ENCODE assay signal across 26 cellular contexts in the genomic region with DNA sequence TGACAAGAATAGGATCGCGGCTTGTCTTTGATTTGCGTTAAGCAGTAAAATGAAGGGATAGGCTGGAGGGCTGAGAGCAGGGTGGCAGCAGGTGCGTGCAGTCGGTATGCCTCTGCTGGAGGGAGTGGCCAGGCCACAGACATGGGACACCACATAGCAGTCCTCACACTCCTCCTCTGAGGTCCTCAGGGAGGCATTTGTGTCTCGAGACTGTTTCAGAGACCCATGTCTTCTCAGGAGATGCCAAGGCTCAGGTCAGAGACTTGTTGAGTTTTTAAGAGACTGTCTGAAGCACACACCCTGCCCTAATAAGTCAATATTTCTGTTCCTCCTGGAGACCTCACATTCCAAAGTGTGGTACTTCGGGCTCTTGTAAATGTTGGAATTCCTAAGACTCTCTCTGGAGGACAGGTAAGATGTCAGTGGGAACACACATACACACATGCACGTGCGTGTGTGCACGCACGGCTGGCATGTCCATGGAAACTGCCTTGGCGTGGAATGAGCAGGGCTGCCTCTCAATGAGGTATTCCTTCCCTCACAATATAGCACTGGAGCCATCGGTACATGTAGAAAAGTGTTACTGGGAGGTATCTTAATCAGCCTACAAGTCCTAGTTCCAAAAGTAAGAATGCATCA. TPM values are rescaled to one million over a fixed set of nuclear protein-coding genes. Genes with fewer than 3 reads are reported as not detected.
DNase-seq lines count a peak whose midpoint lies in the region; ATAC-seq and TF ChIP-seq lines count a peak whose summit lies in the region.
"Had no signal": no experiment of that assay in that cellular context is flagged by ENCODE, and none has a peak within 500 bp of the region (broad histone marks: within the 10 kb centered on the region; RNA-seq: fewer than 3 reads in every experiment).

No MANE protein-coding gene starts in this region.

- ATAC-seq in lung (ENCODE audit: insufficient read depth, low FRiP score) (peak; percentile 43), upper lobe of right lung (peak; percentile 92), body of pancreas (no peak)
- ATAC-seq: activated naive CD8-positive, alpha-beta T cell treated with anti-CD3 and anti-CD28 coated beads, Interleukin-2, amount 50 U/mL, for 24 hours; psoas muscle had no signal

- H3K4me3 ChIP-seq in lung, result no peak overlapping the region
- H3K4me3 ChIP-seq in rectal smooth muscle tissue (ENCODE audit: low read length), result no peak overlapping the region
- no peak overlapping the region for H3K4me3 ChIP-seq in upper lobe of right lung
- H3K4me3 ChIP-seq in body of pancreas, result no peak overlapping the region
- H3K4me3 ChIP-seq: psoas muscle had no signal

- peaks cover 87% of the 10 kb centered on the region for H3K4me1 Mint-ChIP-seq in chondrocyte (ENCODE audit: low read depth)
- H3K4me1 Mint-ChIP-seq: activated naive CD8-positive, alpha-beta T cell treated with anti-CD3 and anti-CD28 coated beads, Interleukin-2, amount 50 U/mL, for 24 hours had no signal

- no peak overlapping the region for H3K9ac ChIP-seq in rectal smooth muscle tissue (ENCODE audit: low read length)
- H3K9ac ChIP-seq: KMS-11 had no signal

- WGBS in lung, 2 donors, result 69 to 89% methylated on average over 13 of the region's 13 CpGs
- 95 to 96% methylated on average over 13 of the region's 13 CpGs for WGBS in body of pancreas, 2 donors

- intact Hi-C loops in upper lobe of right lung (cut with DNase I), result no loop called here
- intact Hi-C loops in body of pancreas (cut with DNase I), result no loop called here

- H3K9me3 ChIP-seq in lung (ENCODE audit: control insufficient read depth in 2 of 2, insufficient read depth in 1 of 2, low read length in 1 of 2), result no peaks in the 10 kb centered on the region
- H3K9me3 ChIP-seq in upper lobe of right lung, result no peaks in the 10 kb centered on the region
- H3K9me3 ChIP-seq in body of pancreas, result no peaks in the 10 kb centered on the region
- H3K9me3 ChIP-seq: psoas muscle had no signal

- DNase-seq in chondrocyte (ENCODE audit: low spot score) (no peak), lung (ENCODE audit: low spot score) (peak; percentile 43), upper lobe of right lung (no peak), NCI-H1417 (lab: John Stamatoyannopoulos, UW) (no peak), body of pancreas (no peak), NAMALWA (ENCODE audit: low spot score) (no peak)
- no peak for DNase-seq in activated CD8-positive, alpha-beta memory T cell treated with anti-CD3 and anti-CD28 coated beads for 24 hours
- DNase-seq: activated CD4-positive, alpha-beta memory T cell treated with anti-CD3 and anti-CD28 coated beads for 36 hours; activated CD4-positive, CD25-positive, alpha-beta regulatory T cell treated with anti-CD3 and anti-CD28 coated beads, Interleukin-2, amount 50 U/mL, for 72 hours; activated effector memory CD4-positive, alpha-beta T cell treated with anti-CD3 and anti-CD28 coated beads, Interleukin-2, amount 50 U/mL, for 16 hours; activated naive CD8-positive, alpha-beta T cell treated with anti-CD3 and anti-CD28 coated beads, Interleukin-2, amount 50 U/mL, for 24 hours; C1 segment of cervical spinal cord; cerebellar nuclear complex; DMS79; GDM1; glutamatergic neuron; HCEC 1CT; islet precursor cell; NCI-H146; NCI-H2107; NCI-H748 treated with DMSO at 0.1 percent for 48 hours; psoas muscle had no signal

- H3K36me3 Mint-ChIP-seq in chondrocyte (ENCODE audit: low read depth), result peaks cover 37% of the 10 kb centered on the region
- H3K36me3 Mint-ChIP-seq: activated CD4-positive, alpha-beta memory T cell treated with anti-CD3 and anti-CD28 coated beads for 36 hours had no signal

- no peak for TF ChIP-seq POLR2A in body of pancreas (IDR thresholded peaks at IDR 0.05)

- H3K27me3 Mint-ChIP-seq in chondrocyte (ENCODE audit: low read depth), result no peaks in the 10 kb centered on the region
- H3K27me3 Mint-ChIP-seq: brain had no signal

- no peaks in the 10 kb centered on the region for H3K27me3 ChIP-seq in lung (ENCODE audit: control insufficient read depth, insufficient read depth)
- H3K27me3 ChIP-seq in rectal smooth muscle tissue (ENCODE audit: control insufficient read depth, insufficient read depth, low read length), result no peaks in the 10 kb centered on the region
- H3K27me3 ChIP-seq in upper lobe of right lung, result no peaks in the 10 kb centered on the region
- H3K27me3 ChIP-seq in body of pancreas, result no peaks in the 10 kb centered on the region

- H3K4me1 ChIP-seq in lung (ENCODE audit: control insufficient read depth in 2 of 2, insufficient read depth in 2 of 2, low read length in 2 of 2) (peaks cover 9 to 20% of the 10 kb centered on the region in 2 donors), rectal smooth muscle tissue (ENCODE audit: control insufficient read depth, insufficient read depth, low read length) (peaks cover 34% of the 10 kb centered on the region), upper lobe of right lung (peaks cover 8% of the 10 kb centered on the region), body of pancreas (peaks cover 12% of the 10 kb centered on the region)

- no peak for TF ChIP-seq CTCF in chondrocyte (IDR thresholded peaks at IDR 0.05)
- no peak for TF ChIP-seq CTCF in lung (IDR thresholded peaks at IDR 0.05; ENCODE audit: control extremely low read depth, extremely low read depth)
- TF ChIP-seq CTCF in upper lobe of right lung (IDR thresholded peaks at IDR 0.05), result no peak
- no peak for TF ChIP-seq CTCF in body of pancreas (IDR thresholded peaks at IDR 0.05)

- no peak overlapping the region for H3K4me3 Mint-ChIP-seq in chondrocyte (ENCODE audit: unreplicated experiment)
- H3K4me3 Mint-ChIP-seq: activated CD4-positive, alpha-beta memory T cell treated with anti-CD3 and anti-CD28 coated beads for 36 hours; activated naive CD8-positive, alpha-beta T cell treated with anti-CD3 and anti-CD28 coated beads, Interleukin-2, amount 50 U/mL, for 24 hours; brain; T-helper 1 cell treated with Interleukin-12 subunit alpha and Interleukin-12 subunit beta and Interleukin-4 antibody, amounts not matched to agents 30 μg/mL and 1 μg/mL, for 36 hours had no signal

- no peaks in the 10 kb centered on the region for H3K9me3 Mint-ChIP-seq in chondrocyte (ENCODE audit: low read depth)
- H3K9me3 Mint-ChIP-seq: activated CD4-positive, alpha-beta memory T cell treated with anti-CD3 and anti-CD28 coated beads for 36 hours; activated naive CD8-positive, alpha-beta T cell treated with anti-CD3 and anti-CD28 coated beads, Interleukin-2, amount 50 U/mL, for 24 hours; brain; T-helper 1 cell treated with Interleukin-12 subunit alpha and Interleukin-12 subunit beta and Interleukin-4 antibody, amounts not matched to agents 30 μg/mL and 1 μg/mL, for 36 hours had no signal

- no peak overlapping the region for H3K27ac ChIP-seq in lung (ENCODE audit: low read depth in 1 of 2, low read length in 1 of 2)
- H3K27ac ChIP-seq in rectal smooth muscle tissue (ENCODE audit: low read depth, low read length), result peak overlapping the region; percentile 89
- peak overlapping the region; percentile 55 for H3K27ac ChIP-seq in upper lobe of right lung
- H3K27ac ChIP-seq in body of pancreas, result no peak overlapping the region
- H3K27ac ChIP-seq: KMS-11, psoas muscle had no signal

- H3K36me3 ChIP-seq in lung (ENCODE audit: control insufficient read depth in 2 of 2, insufficient read depth in 2 of 2, low read length in 2 of 2) (peaks cover 0 to 2% of the 10 kb centered on the region in 2 donors), rectal smooth muscle tissue (ENCODE audit: control insufficient read depth, insufficient read depth, low read length) (peaks cover 4% of the 10 kb centered on the region), upper lobe of right lung (peaks cover 13% of the 10 kb centered on the region), body of pancreas (replicated peaks in 1 of 2; ENCODE audit: insufficient read depth in 1 of 2, low read depth in 2 of 2) (no peaks in the 10 kb centered on the region)

- peak overlapping the region; percentile 87 for H3K27ac Mint-ChIP-seq in chondrocyte (ENCODE audit: unreplicated experiment)
- H3K27ac Mint-ChIP-seq: activated CD4-positive, alpha-beta memory T cell treated with anti-CD3 and anti-CD28 coated beads for 36 hours; activated naive CD8-positive, alpha-beta T cell treated with anti-CD3 and anti-CD28 coated beads, Interleukin-2, amount 50 U/mL, for 24 hours; T-helper 1 cell treated with Interleukin-12 subunit alpha and Interleukin-12 subunit beta and Interleukin-4 antibody, amounts not matched to agents 30 μg/mL and 1 μg/mL, for 36 hours had no signal

RNA-seq across cellular contexts. Expression of gene COL4A2, which starts 46.4 kb away (rescaled TPM):
- total RNA-seq in chondrocyte (1,370 to 2,411 TPM (median 2,366 TPM) in 3 replicates), lung (100 to 1,000 TPM; 414 to 627 TPM), upper lobe of right lung (273 TPM), body of pancreas (100 to 1,000 TPM in 1 of 2 donors, 10 to 100 TPM in 1; 69.3 to 230 TPM)
- polyA plus RNA-seq in lung, result 100 to 1,000 TPM; 169 to 264 TPM
- total RNA-seq: activated CD4-positive, alpha-beta memory T cell treated with anti-CD3 and anti-CD28 coated beads for 36 hours had no signal

RNA-seq across cellular contexts. Expression of gene COL4A1, which starts 46.5 kb away (rescaled TPM):
- 2,319 to 5,210 TPM (median 5,209 TPM) in 3 replicates for total RNA-seq in chondrocyte
- total RNA-seq in lung, result 1,000 to 10,000 TPM in 1 of 2 donors, 100 to 1,000 TPM in 1; 326 to 1,051 TPM
- 100 to 1,000 TPM; 114 to 310 TPM for polyA plus RNA-seq in lung
- total RNA-seq in upper lobe of right lung, result 242 TPM
- total RNA-seq in body of pancreas, result 100 to 1,000 TPM in 1 of 2 donors, 10 to 100 TPM in 1; 80.4 to 253 TPM
- total RNA-seq: activated CD4-positive, alpha-beta memory T cell treated with anti-CD3 and anti-CD28 coated beads for 36 hours had no signal

Comparison
In these comparisons a context has a peak if more than half of its experiments do, and no peak if none do; other contexts are left out.
1. H3K27ac ChIP-seq: peak in rectal smooth muscle tissue (single experiment) and upper lobe of right lung (single experiment); none in lung (0 of 2) and body of pancreas (0 of 4).